30 cellular contexts compared by ENCODE assay signal in genomic region chr3:146217324-146217723, GRCh38. TPM values are rescaled to one million over a fixed set of nuclear protein-coding genes. Genes with fewer than 3 reads are reported as not detected.
A peak's percentile ranks its signal among the peaks of the same experiment; 100 is the strongest.
DNase-seq lines count a peak whose midpoint lies in the region; ATAC-seq and TF ChIP-seq lines count a peak whose summit lies in the region.
"Had no signal": no experiment of that assay in that cellular context is flagged by ENCODE, and none has a peak within 500 bp of the region (broad histone marks: within the 10 kb centered on the region; RNA-seq: fewer than 3 reads in every experiment).

No MANE protein-coding gene starts in this region.

- intact Hi-C loops in PC-3 (cut with micrococcal nuclease), result no loop called here

- H3K4me2 ChIP-seq in GM23248 (ENCODE audit: unreplicated experiment), result no peak overlapping the region
- 0 out of 2 replicates have a peak overlapping the region, but pooled peaks have one; percentile 10 for H3K4me2 ChIP-seq in PC-3 (ENCODE audit: low read length)
- H3K4me2 ChIP-seq: hepatocyte, PC-9 had no signal

- ATAC-seq in PC-3, result peak; percentile 70
- peak; percentile 13 for ATAC-seq in stimulated activated effector memory CD8-positive, alpha-beta T cell treated with anti-CD3 and anti-CD28 coated beads, Interleukin-12 subunit alpha, Interleukin-12 subunit beta, amount 100 ng/mL, for 72 hours
- no peak for ATAC-seq in HG03457 (IDR thresholded peaks at IDR 0.05; ENCODE audit: unreplicated experiment)
- ATAC-seq: CD8-positive, alpha-beta T cell; gastroesophageal sphincter; GM12878; left lobe of liver; stimulated activated memory B cell treated with anti-CD40 and anti-IgM and Interleukin-4, amounts not matched to agents 10 μg/mL and 1 μg/mL and 100 μg/mL, for 72 hours had no signal

- in situ Hi-C loops in GM23248 (cut with MboI), result loop anchor here (10.0 kb wide), 2 partner anchors 107 to 357 kb away; no protein-coding TSS in a partner anchor

- 78 to 84% methylated on average over 2 of the region's 2 CpGs for WGBS in GM23248 (ENCODE audit: low coverage in 1 of 2, low lambda C conversion rate in 2 of 2, missing lambda C conversion rate in 2 of 2), 2 experiments

- no peak overlapping the region for H3K4me3 Mint-ChIP-seq in stimulated activated effector memory CD8-positive, alpha-beta T cell treated with anti-CD3 and anti-CD28 coated beads, Interleukin-12 subunit alpha, Interleukin-12 subunit beta, amount 100 ng/mL, for 72 hours
- H3K4me3 Mint-ChIP-seq: activated CD4-positive, alpha-beta memory T cell treated with anti-CD3 and anti-CD28 coated beads, Interleukin-2, amount 10 ng/mL, durations not matched to agents 7 days and 5 days; activated T-helper 1 cell treated with anti-CD3 and anti-CD28 coated beads, Interleukin-12 subunit alpha, Interleukin-12 subunit beta, Interleukin-2, Interleukin-4 antibody, amounts not matched to agents 30 ng/mL and 10 ng/mL and 1 ng/mL, durations not matched to agents 14 hours and 24 hours and 36 hours; CD8-positive, alpha-beta T cell; memory B cell; nephron progenitor cell; stimulated activated memory B cell treated with anti-CD40 and anti-IgM and Interleukin-4, amounts not matched to agents 10 μg/mL and 1 μg/mL and 100 μg/mL, for 72 hours had no signal

- H3K4me3 ChIP-seq in GM23248 (no peak overlapping the region), PC-3 (ENCODE audit: low read length) (no peak overlapping the region), epithelial cell of esophagus (ENCODE audit: low read length) (no peak overlapping the region)
- H3K4me3 ChIP-seq: dorsolateral prefrontal cortex, gastroesophageal sphincter, GM12878, hepatocyte, ovary, PC-9, upper lobe of left lung had no signal

- no peaks in the 10 kb centered on the region for H3K9me3 ChIP-seq in GM23248 (ENCODE audit: low read depth)
- H3K9me3 ChIP-seq in PC-3 (ENCODE audit: low read length), result no peaks in the 10 kb centered on the region
- H3K9me3 ChIP-seq: gastroesophageal sphincter, ovary, upper lobe of left lung had no signal

- H3K4me1 Mint-ChIP-seq in stimulated activated effector memory CD8-positive, alpha-beta T cell treated with anti-CD3 and anti-CD28 coated beads, Interleukin-12 subunit alpha, Interleukin-12 subunit beta, amount 100 ng/mL, for 72 hours, result no peaks in the 10 kb centered on the region
- H3K4me1 Mint-ChIP-seq: activated CD4-positive, alpha-beta memory T cell treated with anti-CD3 and anti-CD28 coated beads, Interleukin-2, amount 10 ng/mL, durations not matched to agents 7 days and 5 days; memory B cell; nephron progenitor cell; stimulated activated memory B cell treated with anti-CD40 and anti-IgM and Interleukin-4, amounts not matched to agents 10 μg/mL and 1 μg/mL and 100 μg/mL, for 72 hours had no signal

- CTCF ChIA-PET in PC-3 (lab: Charles Lee), result no interaction called here

- DNase-seq in GM23248 (peak; percentile 28), PC-3 (peak; percentile 49), epithelial cell of esophagus (ENCODE audit: low read depth) (peak; percentile 38), OCI-M2 (lab: John Stamatoyannopoulos, UW; ENCODE audit: unreplicated experiment) (no peak)
- DNase-seq in stimulated activated effector memory CD8-positive, alpha-beta T cell treated with anti-CD3 and anti-CD28 coated beads, Interleukin-12 subunit alpha, Interleukin-12 subunit beta, amount 100 ng/mL, for 72 hours (ENCODE audit: low spot score in 2 of 2), result no peak
- DNase-seq in stimulated activated naive CD4-positive, alpha-beta T cell treated with Interleukin-2 at 50 U/mL for 16 hours (lab: John Stamatoyannopoulos, UW), result no peak
- DNase-seq: activated CD4-positive, alpha-beta memory T cell treated with anti-CD3 and anti-CD28 coated beads, Interleukin-2, amount 10 ng/mL, durations not matched to agents 7 days and 5 days; activated CD8-positive, alpha-beta memory T cell treated with anti-CD3 and anti-CD28 coated beads, Interleukin-2, amount 50 U/mL, for 4 hours; activated naive CD4-positive, alpha-beta T cell treated with Interleukin-2 at 50 U/mL for 16 hours; CD8-positive, alpha-beta T cell; dorsolateral prefrontal cortex; KBM-7; NCI-H1436; NCI-H2081 treated with DMSO at 0.1 percent for 48 hours; NCI-H2227 treated with DMSO at 0.1 percent for 48 hours; NCI-H526 treated with DMSO at 0.1 percent for 48 hours; nephron progenitor cell; NK-92 treated with Interleukin-12 subunit alpha and Interleukin-12 subunit beta, amount 100 ng/mL, for 24 hours; ovary; PC-9; SIG-M5; upper lobe of left lung had no signal

- no peak overlapping the region for H3K27ac Mint-ChIP-seq in stimulated activated effector memory CD8-positive, alpha-beta T cell treated with anti-CD3 and anti-CD28 coated beads, Interleukin-12 subunit alpha, Interleukin-12 subunit beta, amount 100 ng/mL, for 72 hours
- H3K27ac Mint-ChIP-seq: activated CD4-positive, alpha-beta memory T cell treated with anti-CD3 and anti-CD28 coated beads, Interleukin-2, amount 10 ng/mL, durations not matched to agents 7 days and 5 days; activated T-helper 1 cell treated with anti-CD3 and anti-CD28 coated beads, Interleukin-12 subunit alpha, Interleukin-12 subunit beta, Interleukin-2, Interleukin-4 antibody, amounts not matched to agents 30 ng/mL and 10 ng/mL and 1 ng/mL, durations not matched to agents 14 hours and 24 hours and 36 hours; CD8-positive, alpha-beta T cell; memory B cell; nephron progenitor cell; stimulated activated memory B cell treated with anti-CD40 and anti-IgM and Interleukin-4, amounts not matched to agents 10 μg/mL and 1 μg/mL and 100 μg/mL, for 72 hours had no signal

- H3K9ac ChIP-seq in GM23248 (no peak overlapping the region), PC-3 (ENCODE audit: low read length) (no peak overlapping the region)

- H3K4me1 ChIP-seq in GM23248 (ENCODE audit: insufficient read depth) (peaks cover 21% of the 10 kb centered on the region), PC-3 (ENCODE audit: insufficient read depth, low read length) (peaks cover 28% of the 10 kb centered on the region)

- H3K36me3 ChIP-seq in GM23248 (ENCODE audit: low read depth) (peaks cover 11% of the 10 kb centered on the region; the same call in 1 of the 2 replicates), PC-3 (ENCODE audit: low read depth, low read length) (no peaks in the 10 kb centered on the region)
- H3K36me3 ChIP-seq: ovary had no signal

- no peaks in the 10 kb centered on the region for H3K9me3 Mint-ChIP-seq in stimulated activated effector memory CD8-positive, alpha-beta T cell treated with anti-CD3 and anti-CD28 coated beads, Interleukin-12 subunit alpha, Interleukin-12 subunit beta, amount 100 ng/mL, for 72 hours
- H3K9me3 Mint-ChIP-seq: activated CD4-positive, alpha-beta memory T cell treated with anti-CD3 and anti-CD28 coated beads, Interleukin-2, amount 10 ng/mL, durations not matched to agents 7 days and 5 days; activated T-helper 1 cell treated with anti-CD3 and anti-CD28 coated beads, Interleukin-12 subunit alpha, Interleukin-12 subunit beta, Interleukin-2, Interleukin-4 antibody, amounts not matched to agents 30 ng/mL and 10 ng/mL and 1 ng/mL, durations not matched to agents 14 hours and 24 hours and 36 hours; CD8-positive, alpha-beta T cell; memory B cell; nephron progenitor cell; stimulated activated memory B cell treated with anti-CD40 and anti-IgM and Interleukin-4, amounts not matched to agents 10 μg/mL and 1 μg/mL and 100 μg/mL, for 72 hours had no signal

- H3K9me2 ChIP-seq in GM23248 (ENCODE audit: insufficient read depth) (no peaks in the 10 kb centered on the region), PC-3 (replicated peaks; ENCODE audit: low read length) (no peaks in the 10 kb centered on the region)

- no TSS peak for BruUV-seq in PC-3 (replicated peaks; lab: Mats Ljungman, UMichigan)

- POLR2A ChIA-PET in PC-3 (lab: Charles Lee; ENCODE audit: unreplicated experiment), result no interaction called here

- no peak overlapping the region for H3K27ac ChIP-seq in GM23248
- H3K27ac ChIP-seq in PC-3 (ENCODE audit: low read length), result no peak overlapping the region
- H3K27ac ChIP-seq: dorsolateral prefrontal cortex, gastroesophageal sphincter, hepatocyte, ovary, PC-9, upper lobe of left lung had no signal

- H3K27me3 ChIP-seq in GM23248 (replicated peaks; ENCODE audit: insufficient read depth) (no peaks in the 10 kb centered on the region), PC-3 (ENCODE audit: low read length) (no peaks in the 10 kb centered on the region)
- H3K27me3 ChIP-seq: dorsolateral prefrontal cortex, gastroesophageal sphincter, hepatocyte, ovary, upper lobe of left lung had no signal

- H3K36me3 Mint-ChIP-seq in stimulated activated effector memory CD8-positive, alpha-beta T cell treated with anti-CD3 and anti-CD28 coated beads, Interleukin-12 subunit alpha, Interleukin-12 subunit beta, amount 100 ng/mL, for 72 hours, result no peaks in the 10 kb centered on the region
- H3K36me3 Mint-ChIP-seq: CD8-positive, alpha-beta T cell; memory B cell; stimulated activated memory B cell treated with anti-CD40 and anti-IgM and Interleukin-4, amounts not matched to agents 10 μg/mL and 1 μg/mL and 100 μg/mL, for 72 hours had no signal

- H3K79me2 ChIP-seq in GM23248 (ENCODE audit: insufficient read depth), result no peaks in the 10 kb centered on the region
- H3K79me2 ChIP-seq in PC-3 (ENCODE audit: low read length), result no peaks in the 10 kb centered on the region
- H3K79me2 ChIP-seq: hepatocyte had no signal

- H3F3A ChIP-seq in GM23248 (ENCODE audit: insufficient read depth), result peaks cover 11% of the 10 kb centered on the region
- H3F3A ChIP-seq in PC-3 (ENCODE audit: low read length, unreplicated experiment), result no peaks in the 10 kb centered on the region

- TF ChIP-seq CTCF in PC-3 (conservative IDR thresholded peaks at IDR 0.05; ENCODE audit: low read depth, low read length), result no peak
- no peak for TF ChIP-seq CTCF in epithelial cell of esophagus (IDR thresholded peaks at IDR 0.05; ENCODE audit: insufficient read depth, low read depth, low read length, missing control alignments)

- H4K20me1 ChIP-seq in GM23248 (ENCODE audit: insufficient read depth) (no peaks in the 10 kb centered on the region), PC-3 (ENCODE audit: low read length) (no peaks in the 10 kb centered on the region)

- H2AFZ ChIP-seq in GM23248 (no peak overlapping the region), PC-3 (ENCODE audit: low read length) (0 out of 2 replicates have a peak overlapping the region, but pooled peaks have one; percentile 6)
- H2AFZ ChIP-seq: hepatocyte, PC-9 had no signal

RNA-seq across cellular contexts. Expression of gene PLSCR4, which starts 33.6 kb away (rescaled TPM):
- 51.2 and 63.4 TPM in 2 replicates for total RNA-seq in GM23248 (2014; rRNA removed; shearing (Covaris generic))
- polyA plus RNA-seq in GM23248 (2016; fragmentation: Nextera tagmentation; extraction: Ambion mirVana), result 38.2 and 40.3 TPM in 2 replicates
- total RNA-seq in PC-3 (2014; rRNA removed), result 0.69 and 0.84 TPM in 2 replicates
- total RNA-seq: activated T-helper 1 cell treated with anti-CD3 and anti-CD28 coated beads, Interleukin-12 subunit alpha, Interleukin-12 subunit beta, Interleukin-2, Interleukin-4 antibody, amounts not matched to agents 30 ng/mL and 10 ng/mL and 1 ng/mL, durations not matched to agents 14 hours and 24 hours and 36 hours; CD8-positive, alpha-beta T cell; GM12878 had no signal

RNA-seq across cellular contexts. Expression of gene PLOD2, which starts 56.3 kb away (rescaled TPM):
- 306 and 330 TPM in 2 replicates for total RNA-seq in GM23248 (2014; rRNA removed; shearing (Covaris generic))
- polyA plus RNA-seq in GM23248 (2016; fragmentation: Nextera tagmentation; extraction: Ambion mirVana), result 288 and 300 TPM in 2 replicates
- 76.1 and 84.8 TPM in 2 replicates for total RNA-seq in PC-3 (2014; rRNA removed)
- total RNA-seq: CD8-positive, alpha-beta T cell had no signal

Comparison
In these comparisons a context has a peak if more than half of its experiments do, and no peak if none do; other contexts are left out.
1. DNase-seq: peak in GM23248 (single experiment), PC-3 (single experiment) and epithelial cell of esophagus (single experiment); none in stimulated activated effector memory CD8-positive, alpha-beta T cell treated with anti-CD3 and anti-CD28 coated beads, Interleukin-12 subunit alpha, Interleukin-12 subunit beta, amount 100 ng/mL, for 72 hours (0 of 2), OCI-M2 (single experiment) and stimulated activated naive CD4-positive, alpha-beta T cell treated with Interleukin-2 at 50 U/mL for 16 hours (single experiment).
2. RNA of gene PLSCR4, which starts 33.6 kb away (total RNA-seq): 51.2 to 63.4 TPM in GM23248; 0.69 to 0.84 TPM in PC-3; every median in the first group is over 10 times any median in the second.